In the genomic region with DNA sequence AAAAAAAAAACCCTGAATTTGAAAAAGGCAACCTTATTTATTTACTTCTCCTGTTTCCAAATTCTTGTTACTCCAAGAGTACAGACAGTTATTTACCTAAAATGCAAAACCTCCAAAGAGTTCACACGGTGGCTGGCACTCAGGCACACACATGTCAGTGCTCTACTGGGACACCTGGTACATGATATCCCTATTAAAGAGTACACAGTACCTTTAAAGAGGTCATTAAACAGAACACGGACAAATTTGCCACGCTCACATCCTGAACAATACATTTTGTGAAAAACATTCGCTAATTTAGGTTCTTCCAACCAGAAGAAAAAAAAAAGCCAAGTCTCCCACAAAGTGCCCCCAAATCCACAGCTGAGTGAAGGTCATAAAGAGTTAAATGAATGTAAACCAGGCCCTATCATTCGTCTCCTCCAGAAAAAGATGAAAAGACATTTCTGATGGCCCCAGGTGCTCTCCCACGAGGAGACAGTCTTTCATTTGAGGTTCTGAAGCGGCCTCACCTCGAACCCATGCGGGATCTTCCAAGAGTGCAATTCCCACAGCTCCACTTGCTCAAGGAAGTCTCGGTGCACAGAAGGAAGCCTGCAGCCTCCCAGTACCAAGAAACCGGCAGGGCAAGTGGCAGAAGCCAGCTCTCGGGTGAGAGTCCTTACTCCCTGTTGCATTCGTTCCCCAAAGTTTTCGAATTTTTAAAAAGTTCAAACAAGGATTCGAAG, we compare ENCODE assay signal across 8 cellular contexts. TPM values are rescaled to one million over a fixed set of nuclear protein-coding genes. Genes with fewer than 3 reads are reported as not detected.
DNase-seq lines count a peak whose midpoint lies in the region; ATAC-seq, FAIRE-seq and TF ChIP-seq lines count a peak whose summit lies in the region.

No MANE protein-coding gene starts in this region.

- FAIRE-seq in small intestine (lab: Jason Lieb, UNC) (no peak), frontal cortex (lab: Jason Lieb, UNC) (no peak)

- H3K36me3 ChIP-seq in DOHH2 (ENCODE audit: control insufficient read depth, low read length) = no peaks in the 10 kb centered on the region
- no peaks in the 10 kb centered on the region for H3K36me3 ChIP-seq in HUES6 (ENCODE audit: control insufficient read depth, insufficient read depth, low read length)
- no peaks in the 10 kb centered on the region for H3K36me3 ChIP-seq in iPS DF 6.9 (ENCODE audit: control insufficient read depth, insufficient read depth, low read length)
- H3K36me3 ChIP-seq in small intestine (ENCODE audit: control insufficient read depth in 2 of 2, insufficient read depth in 2 of 2, low read length in 2 of 2) = no peaks in the 10 kb centered on the region

- peaks cover 7% of the 10 kb centered on the region for H3K36me3 Mint-ChIP-seq in activated naive CD8-positive, alpha-beta T cell treated with anti-CD3 and anti-CD28 coated beads for 36 hours

- 0 out of 2 replicates have a peak, but pooled peaks cover 4% of the 10 kb centered on the region for H3F3A ChIP-seq in DOHH2 (ENCODE audit: control insufficient read depth, insufficient read depth)

- no peaks in the 10 kb centered on the region for H4K20me1 ChIP-seq in DOHH2 (ENCODE audit: control insufficient read depth, insufficient read depth, low read depth, low read length)

- H3K4me3 ChIP-seq in DOHH2 (ENCODE audit: low read length) (peak overlapping the region; percentile 90), HUES6 (ENCODE audit: low read depth, low read length) (peak overlapping the region; percentile 84), iPS DF 6.9 (ENCODE audit: low read length) (peak overlapping the region; percentile 81), small intestine (ENCODE audit: low read depth in 1 of 2, low read length in 2 of 2) (peak overlapping the region; percentile 69 to 88)

- H3K9ac ChIP-seq in HUES6 (ENCODE audit: low read length) = peak overlapping the region; percentile 76

- H3K9me3 Mint-ChIP-seq in activated naive CD8-positive, alpha-beta T cell treated with anti-CD3 and anti-CD28 coated beads for 36 hours = no peaks in the 10 kb centered on the region

- TF ChIP-seq CTCF in DOHH2 (IDR thresholded peaks at IDR 0.05; ENCODE audit: low read depth, low read length, poor library complexity, severe bottlenecking) = no peak

- H3K27ac ChIP-seq in DOHH2 (ENCODE audit: low read depth, low read length) = no peak overlapping the region
- no peak overlapping the region for H3K27ac ChIP-seq in HUES6 (ENCODE audit: low read depth, low read length)
- no peak overlapping the region for H3K27ac ChIP-seq in iPS DF 6.9 (ENCODE audit: low read length)
- peak overlapping the region; percentile 89 to 99 for H3K27ac ChIP-seq in small intestine (ENCODE audit: low read depth in 1 of 2, low read length in 1 of 2)

- H3K27me3 ChIP-seq in DOHH2 (ENCODE audit: control insufficient read depth, low read length) (peaks cover 39% of the 10 kb centered on the region), HUES6 (ENCODE audit: control insufficient read depth, insufficient read depth, low read length) (peaks cover 27% of the 10 kb centered on the region), iPS DF 6.9 (ENCODE audit: control insufficient read depth, insufficient read depth, low read length) (peaks cover 6% of the 10 kb centered on the region; the same call in 1 of the 2 replicates), small intestine (ENCODE audit: control insufficient read depth in 2 of 2, insufficient read depth in 2 of 2, low read length in 2 of 2) (no peaks in the 10 kb centered on the region)

- H3K4me1 ChIP-seq in DOHH2 (ENCODE audit: control insufficient read depth, low read length) (peaks cover 18% of the 10 kb centered on the region), HUES6 (ENCODE audit: control insufficient read depth, insufficient read depth, low read length) (peaks cover 12% of the 10 kb centered on the region; the same call in 1 of the 2 replicates), iPS DF 6.9 (ENCODE audit: control insufficient read depth, insufficient read depth, low read length) (peaks cover 1% of the 10 kb centered on the region), small intestine (ENCODE audit: control insufficient read depth in 2 of 2, insufficient read depth in 1 of 2, low read depth in 1 of 2, low read length in 1 of 2) (peaks cover 0 to 5% of the 10 kb centered on the region in 2 donors)

- peak overlapping the region; percentile 78 for H3K4me3 Mint-ChIP-seq in activated naive CD8-positive, alpha-beta T cell treated with anti-CD3 and anti-CD28 coated beads for 36 hours

- no peak overlapping the region for H3K27ac Mint-ChIP-seq in activated naive CD8-positive, alpha-beta T cell treated with anti-CD3 and anti-CD28 coated beads for 36 hours

- peaks cover 40% of the 10 kb centered on the region for H3K4me1 Mint-ChIP-seq in activated naive CD8-positive, alpha-beta T cell treated with anti-CD3 and anti-CD28 coated beads for 36 hours

- ATAC-seq in HG03095 (IDR thresholded peaks at IDR 0.05; ENCODE audit: unreplicated experiment) = no peak

- DNase-seq in activated naive CD8-positive, alpha-beta T cell treated with anti-CD3 and anti-CD28 coated beads for 36 hours = no peak
- no peak for DNase-seq in iPS DF 6.9 (ENCODE audit: low read depth, low spot score)
- peak; percentile 69 for DNase-seq in small intestine
- DNase-seq in central memory CD4-positive, alpha-beta T cell = no peak
- no peak for DNase-seq in frontal cortex (ENCODE audit: low spot score in 2 of 2)

- no peaks in the 10 kb centered on the region for H3K79me2 ChIP-seq in DOHH2 (ENCODE audit: control insufficient read depth, low read length)

- H3K9me3 ChIP-seq in DOHH2 (ENCODE audit: control insufficient read depth, insufficient read depth, low read length) (no peaks in the 10 kb centered on the region), HUES6 (ENCODE audit: control insufficient read depth, insufficient read depth, low read depth, low read length) (no peaks in the 10 kb centered on the region), iPS DF 6.9 (ENCODE audit: control insufficient read depth, insufficient read depth, low read length) (no peaks in the 10 kb centered on the region), small intestine (ENCODE audit: control insufficient read depth, low read depth) (no peaks in the 10 kb centered on the region)

- peak overlapping the region; percentile 95 for H3K4me2 ChIP-seq in DOHH2 (ENCODE audit: low read length)

- no peaks in the 10 kb centered on the region for H3K9me2 ChIP-seq in DOHH2 (replicated peaks; ENCODE audit: control insufficient read depth, low read length)

- no peaks in the 10 kb centered on the region for H3K27me3 Mint-ChIP-seq in activated naive CD8-positive, alpha-beta T cell treated with anti-CD3 and anti-CD28 coated beads for 36 hours

- no CpG with 5 or more reads among the region's 15 CpGs for WGBS in iPS DF 6.9 (ENCODE audit: insufficient coverage, insufficient read length)
- 2 to 11% (median 5%) methylated on average over 15 of the region's 15 CpGs for WGBS in small intestine, 3 donors

RNA-seq across cellular contexts. Expression of a gene that starts 1.0 kb away (rescaled TPM):
- total RNA-seq in activated naive CD8-positive, alpha-beta T cell treated with anti-CD3 and anti-CD28 coated beads for 36 hours = 1 to 10 TPM; 7.6 to 9.0 TPM
- polyA plus RNA-seq in small intestine = 10 to 100 TPM in 1 of 3 donors, 1 to 10 TPM in 2; 2.2 to 10.3 (median 2.7) TPM
- total RNA-seq in frontal cortex = 3.7 TPM

Comparison
In these comparisons a context has a peak if more than half of its experiments do, and no peak if none do; other contexts are left out.
1. H3K27ac ChIP-seq: peak in small intestine (2 of 2); none in DOHH2 (single experiment), HUES6 (single experiment) and iPS DF 6.9 (single experiment).
2. Peak in every context shown above with its lines, with median percentiles within 50 percentile points of each other: H3K4me3 ChIP-seq.